9 cellular contexts compared by ENCODE assay signal in the genomic region with DNA sequence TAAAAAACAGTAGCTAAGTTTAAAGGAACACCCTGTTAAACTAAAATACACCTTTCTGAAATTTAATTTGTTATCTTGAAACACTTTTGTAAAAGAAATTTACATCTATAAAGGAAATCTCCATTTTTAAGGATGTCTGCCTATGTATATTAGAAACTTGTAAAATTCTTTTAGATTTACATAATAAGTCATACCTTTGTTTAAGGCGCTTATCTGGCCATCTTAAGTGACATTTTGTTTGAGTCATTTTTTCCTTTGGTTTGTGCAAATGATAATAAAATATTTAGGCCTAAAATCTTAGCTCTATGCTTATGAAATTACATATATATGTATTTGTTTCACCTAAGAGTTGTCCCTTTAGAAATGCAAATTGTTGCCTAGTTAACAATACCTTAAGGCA.
"Had no signal": no experiment of that assay in that cellular context is flagged by ENCODE, and none has a peak within 500 bp of the region (broad histone marks: within the 10 kb centered on the region; RNA-seq: fewer than 3 reads in every experiment).

No MANE protein-coding gene starts in this region.

- DNase-seq: H9, HCEC 1CT, IMR-90, KG1 had no signal

- FAIRE-seq: H1, H54, HTR-8/SVneo, K562 had no signal

- H3K4me3 ChIP-seq: GM23338, K562 had no signal

- ATAC-seq: GM23338, K562 had no signal
